In genomic region chr5:92644271-92644886, GRCh38 we compare ENCODE assay signal across 1 cellular context.
TF ChIP-seq lines count a peak whose summit lies in the region.

No MANE protein-coding gene starts in this region.

TF ChIP-seq in GM23338, 12 proteins besides CTCF, POLR2A, EP300 and RAD21 (continued from another document):
- TF ChIP-seq, protein P1, sequence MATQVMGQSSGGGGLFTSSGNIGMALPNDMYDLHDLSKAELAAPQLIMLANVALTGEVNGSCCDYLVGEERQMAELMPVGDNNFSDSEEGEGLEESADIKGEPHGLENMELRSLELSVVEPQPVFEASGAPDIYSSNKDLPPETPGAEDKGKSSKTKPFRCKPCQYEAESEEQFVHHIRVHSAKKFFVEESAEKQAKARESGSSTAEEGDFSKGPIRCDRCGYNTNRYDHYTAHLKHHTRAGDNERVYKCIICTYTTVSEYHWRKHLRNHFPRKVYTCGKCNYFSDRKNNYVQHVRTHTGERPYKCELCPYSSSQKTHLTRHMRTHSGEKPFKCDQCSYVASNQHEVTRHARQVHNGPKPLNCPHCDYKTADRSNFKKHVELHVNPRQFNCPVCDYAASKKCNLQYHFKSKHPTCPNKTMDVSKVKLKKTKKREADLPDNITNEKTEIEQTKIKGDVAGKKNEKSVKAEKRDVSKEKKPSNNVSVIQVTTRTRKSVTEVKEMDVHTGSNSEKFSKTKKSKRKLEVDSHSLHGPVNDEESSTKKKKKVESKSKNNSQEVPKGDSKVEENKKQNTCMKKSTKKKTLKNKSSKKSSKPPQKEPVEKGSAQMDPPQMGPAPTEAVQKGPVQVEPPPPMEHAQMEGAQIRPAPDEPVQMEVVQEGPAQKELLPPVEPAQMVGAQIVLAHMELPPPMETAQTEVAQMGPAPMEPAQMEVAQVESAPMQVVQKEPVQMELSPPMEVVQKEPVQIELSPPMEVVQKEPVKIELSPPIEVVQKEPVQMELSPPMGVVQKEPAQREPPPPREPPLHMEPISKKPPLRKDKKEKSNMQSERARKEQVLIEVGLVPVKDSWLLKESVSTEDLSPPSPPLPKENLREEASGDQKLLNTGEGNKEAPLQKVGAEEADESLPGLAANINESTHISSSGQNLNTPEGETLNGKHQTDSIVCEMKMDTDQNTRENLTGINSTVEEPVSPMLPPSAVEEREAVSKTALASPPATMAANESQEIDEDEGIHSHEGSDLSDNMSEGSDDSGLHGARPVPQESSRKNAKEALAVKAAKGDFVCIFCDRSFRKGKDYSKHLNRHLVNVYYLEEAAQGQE (IDR thresholded peaks at IDR 0.05; ENCODE audit: unreplicated experiment) = no peak
- no peak for TF ChIP-seq CREB1 (CRISPR knock-in tag; IDR thresholded peaks at IDR 0.05; ENCODE audit: low read depth)
- TF ChIP-seq ZNF331 (CRISPR knock-in tag; IDR thresholded peaks at IDR 0.05; ENCODE audit: low read depth) = no peak
- no peak for TF ChIP-seq ETS1 (IDR thresholded peaks at IDR 0.05)
- TF ChIP-seq POLR2AphosphoS5 (IDR thresholded peaks at IDR 0.05; ENCODE audit: low read depth) = no peak
- no peak for TF ChIP-seq NANOG (IDR thresholded peaks at IDR 0.05; ENCODE audit: borderline replicate concordance)
